In the genomic region with DNA sequence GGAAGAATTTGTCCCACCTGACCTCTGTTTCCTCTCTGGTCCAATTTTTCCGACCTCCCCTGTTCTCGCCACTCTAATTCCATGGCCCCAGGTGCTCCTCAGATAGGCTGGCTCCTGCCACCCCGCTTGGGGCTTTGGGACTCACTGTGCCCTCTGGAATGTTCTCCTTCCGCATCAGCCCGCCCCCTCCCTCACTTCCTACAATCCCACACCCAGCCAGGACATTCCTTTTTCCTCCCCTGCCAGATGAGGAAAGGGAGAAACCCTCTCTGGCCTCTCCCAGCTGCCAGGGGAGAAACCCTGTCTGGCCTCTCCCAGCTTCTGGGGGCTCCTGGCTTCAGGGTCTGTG, we compare ENCODE assay signal across 28 cellular contexts. TPM values are rescaled to one million over a fixed set of nuclear protein-coding genes. Genes with fewer than 3 reads are reported as not detected.
"Had no signal": no experiment of that assay in that cellular context is flagged by ENCODE, and none has a peak within 500 bp of the region (broad histone marks: within the 10 kb centered on the region; RNA-seq: fewer than 3 reads in every experiment).

No MANE protein-coding gene starts in this region.

- H3K36me3 ChIP-seq: ascending aorta, SJCRH30 had no signal

- H3K4me1 Mint-ChIP-seq: activated CD4-positive, alpha-beta T cell treated with anti-CD3 and anti-CD28 coated beads, Interleukin-2, amount 10 ng/mL, durations not matched to agents 24 days and 14 days; activated naive CD8-positive, alpha-beta T cell treated with anti-CD3 and anti-CD28 coated beads, Interleukin-2, amount 50 U/mL, for 24 hours had no signal

- H3K27ac Mint-ChIP-seq: activated CD4-positive, alpha-beta T cell treated with anti-CD3 and anti-CD28 coated beads, Interleukin-2, amount 10 ng/mL, durations not matched to agents 24 days and 14 days; activated naive CD4-positive, alpha-beta T cell treated with anti-CD3 and anti-CD28 coated beads, Interleukin-2, amount 50 U/mL, for 72 hours; activated naive CD8-positive, alpha-beta T cell treated with anti-CD3 and anti-CD28 coated beads, Interleukin-2, amount 50 U/mL, for 24 hours had no signal

- H3K9ac ChIP-seq: SK-N-SH had no signal

- H3K27ac ChIP-seq: ascending aorta, body of pancreas, SJCRH30 had no signal

- H3K9me3 Mint-ChIP-seq: activated CD4-positive, alpha-beta T cell treated with anti-CD3 and anti-CD28 coated beads, Interleukin-2, amount 10 ng/mL, durations not matched to agents 24 days and 14 days; activated naive CD4-positive, alpha-beta T cell treated with anti-CD3 and anti-CD28 coated beads, Interleukin-2, amount 50 U/mL, for 72 hours; activated naive CD8-positive, alpha-beta T cell treated with anti-CD3 and anti-CD28 coated beads, Interleukin-2, amount 50 U/mL, for 24 hours; activated T-cell treated with anti-CD3 and anti-CD28 coated beads, Interleukin-2, amount 50 U/mL, for 4 hours had no signal

- H3K4me3 Mint-ChIP-seq: activated CD4-positive, alpha-beta T cell treated with anti-CD3 and anti-CD28 coated beads, Interleukin-2, amount 10 ng/mL, durations not matched to agents 24 days and 14 days; activated naive CD8-positive, alpha-beta T cell treated with anti-CD3 and anti-CD28 coated beads, Interleukin-2, amount 50 U/mL, for 24 hours; activated T-cell treated with anti-CD3 and anti-CD28 coated beads, Interleukin-2, amount 50 U/mL, for 4 hours had no signal

- DNase-seq: activated CD4-positive, alpha-beta T cell treated with anti-CD3 and anti-CD28 coated beads, Interleukin-2, amount 10 ng/mL, durations not matched to agents 24 days and 14 days; activated CD4-positive, alpha-beta T cell treated with anti-CD3 and anti-CD28 coated beads, Interleukin-2, amount 50 U/mL, for 48 hours; activated CD4-positive, CD25-positive, alpha-beta regulatory T cell treated with anti-CD3 and anti-CD28 coated beads, Interleukin-2, amount 50 U/mL, for 72 hours; activated CD8-positive, alpha-beta memory T cell treated with anti-CD3 and anti-CD28 coated beads for 24 hours; activated effector memory CD4-positive, alpha-beta T cell treated with anti-CD3 and anti-CD28 coated beads, Interleukin-2, amount 50 U/mL, for 16 hours; activated naive CD4-positive, alpha-beta T cell treated with Interleukin-2 at 50 U/mL for 16 hours; activated naive CD8-positive, alpha-beta T cell treated with anti-CD3 and anti-CD28 coated beads, Interleukin-2, amount 50 U/mL, for 24 hours; activated T-cell treated with anti-CD3 and anti-CD28 coated beads, Interleukin-2, amount 50 U/mL, for 4 hours; amniotic stem cell; body of pancreas; Kasumi-1; KBM-7; NCI-H1048; NCI-H1930; NCI-H2171; NCI-H2227 treated with DMSO at 0.1 percent for 48 hours; NCI-H446 treated with DMSO at 0.1 percent for 48 hours; NCI-H526; NCI-H82; OCI-M1; Right ventricle myocardium superior; RPMI8226; SJCRH30; SK-N-SH had no signal

- FAIRE-seq: bronchial epithelial cell had no signal

- H3K4me1 ChIP-seq: ascending aorta, body of pancreas, SJCRH30 had no signal

- H3K27me3 ChIP-seq: ascending aorta, body of pancreas had no signal

- ATAC-seq: activated naive CD4-positive, alpha-beta T cell treated with anti-CD3 and anti-CD28 coated beads, Interleukin-2, amount 50 U/mL, for 72 hours; activated naive CD8-positive, alpha-beta T cell treated with anti-CD3 and anti-CD28 coated beads, Interleukin-2, amount 50 U/mL, for 24 hours; activated T-cell treated with anti-CD3 and anti-CD28 coated beads, Interleukin-2, amount 50 U/mL, for 4 hours; body of pancreas had no signal

- H3K4me3 ChIP-seq: ascending aorta, body of pancreas, SJCRH30 had no signal

- H3K36me3 Mint-ChIP-seq: activated naive CD4-positive, alpha-beta T cell treated with anti-CD3 and anti-CD28 coated beads, Interleukin-2, amount 50 U/mL, for 72 hours had no signal

- H3K9me3 ChIP-seq: ascending aorta, body of pancreas, SJCRH30, SK-N-SH had no signal

- H3K4me2 ChIP-seq: SK-N-SH had no signal

RNA-seq across cellular contexts. Expression of a gene that starts 3.1 kb away (rescaled TPM):
- total RNA-seq: activated CD4-positive, alpha-beta T cell treated with anti-CD3 and anti-CD28 coated beads, Interleukin-2, amount 10 ng/mL, durations not matched to agents 24 days and 14 days; activated naive CD4-positive, alpha-beta T cell treated with anti-CD3 and anti-CD28 coated beads, Interleukin-2, amount 50 U/mL, for 72 hours; activated T-cell treated with anti-CD3 and anti-CD28 coated beads, Interleukin-2, amount 50 U/mL, for 4 hours; ascending aorta; body of pancreas; bronchial epithelial cell; Right ventricle myocardium superior; SJCRH30; T-helper 1 cell treated with Interleukin-12 subunit alpha and Interleukin-12 subunit beta and Interleukin-4 antibody, amounts not matched to agents 30 ng/mL and 1 ng/mL, for 36 hours had no signal
- polyA plus RNA-seq: SK-N-SH had no signal

RNA-seq across cellular contexts. Expression of a gene that starts 20.0 kb away (rescaled TPM):
- total RNA-seq: activated CD4-positive, alpha-beta T cell treated with anti-CD3 and anti-CD28 coated beads, Interleukin-2, amount 10 ng/mL, durations not matched to agents 24 days and 14 days; activated naive CD4-positive, alpha-beta T cell treated with anti-CD3 and anti-CD28 coated beads, Interleukin-2, amount 50 U/mL, for 72 hours; activated T-cell treated with anti-CD3 and anti-CD28 coated beads, Interleukin-2, amount 50 U/mL, for 4 hours; ascending aorta; body of pancreas; bronchial epithelial cell; Right ventricle myocardium superior; SJCRH30; T-helper 1 cell treated with Interleukin-12 subunit alpha and Interleukin-12 subunit beta and Interleukin-4 antibody, amounts not matched to agents 30 ng/mL and 1 ng/mL, for 36 hours had no signal
- polyA plus RNA-seq: SK-N-SH had no signal
